ENCODE assay signal across 19 cellular contexts in genomic region chr5:150206076-150206779, GRCh38. TPM values are rescaled to one million over a fixed set of nuclear protein-coding genes. Genes with fewer than 3 reads are reported as not detected.
DNase-seq lines count a peak whose midpoint lies in the region; ATAC-seq, FAIRE-seq and TF ChIP-seq lines count a peak whose summit lies in the region.
"Had no signal": no experiment of that assay in that cellular context is flagged by ENCODE, and none has a peak within 500 bp of the region (broad histone marks: within the 10 kb centered on the region; RNA-seq: fewer than 3 reads in every experiment).

No MANE protein-coding gene starts in this region.

- no peak overlapping the region for H3K23ac ChIP-seq in H1 (ENCODE audit: insufficient read length)

- 92% methylated on average over 6 of the region's 6 CpGs; no CpG with 5 or more reads in 1 of the 2 experiments for WGBS in H1 (ENCODE audit: extremely low coverage in 1 of 2, insufficient coverage in 1 of 2, insufficient read length in 1 of 2, insufficient replicate concordance in 2 of 2, low coverage in 1 of 2, low lambda C conversion rate in 2 of 2, missing lambda C conversion rate in 1 of 2), 2 experiments

- intact Hi-C loops in natural killer cell (cut with micrococcal nuclease), result no loop called here
- intact Hi-C loops in CD14-positive monocyte (cut with micrococcal nuclease), result no loop called here

- no peak overlapping the region; the same call in 1 of the 2 replicates for H2BK5ac ChIP-seq in H1 (ENCODE audit: low read depth, low read length)

- 0 out of 2 replicates have a peak overlapping the region, but pooled peaks have one; percentile 43 for H2BK12ac ChIP-seq in H1 (ENCODE audit: low read depth, low read length)

- H3K79me2 ChIP-seq in DND-41 (ENCODE audit: insufficient read depth, low read length), result no peaks in the 10 kb centered on the region
- H3K79me2 ChIP-seq in H1 (ENCODE audit: control insufficient read depth in 1 of 2, insufficient read depth in 2 of 2, low read length in 2 of 2), result no peaks in the 10 kb centered on the region

- H3K4ac ChIP-seq in H1 (replicated peaks; ENCODE audit: insufficient read length, low read depth, low read length), result no peak overlapping the region

- H2BK15ac ChIP-seq in H1 (ENCODE audit: low read length), result no peak overlapping the region

- H3K4me1 Mint-ChIP-seq in HFFc6 (ENCODE audit: low read depth), result peaks cover 24% of the 10 kb centered on the region
- H3K4me1 Mint-ChIP-seq in natural killer cell, result peaks cover 23 to 25% of the 10 kb centered on the region in 2 donors
- peaks cover 14% of the 10 kb centered on the region for H3K4me1 Mint-ChIP-seq in CD14-positive monocyte

- H3K36me3 ChIP-seq in DND-41 (ENCODE audit: insufficient read depth, low read length), result no peaks in the 10 kb centered on the region
- no peaks in the 10 kb centered on the region for H3K36me3 ChIP-seq in H1 (ENCODE audit: control insufficient read depth in 2 of 4, insufficient read depth in 4 of 4, low read length in 3 of 4)

- no peak overlapping the region for H3K56ac ChIP-seq in H1 (replicated peaks; ENCODE audit: insufficient read length, low read depth, low read length)

- H3K18ac ChIP-seq in H1 (ENCODE audit: extremely low read depth, low read length), result peak overlapping the region; percentile 4; the same call in 1 of the 2 replicates

- no peaks in the 10 kb centered on the region for H3K9me3 Mint-ChIP-seq in HFFc6
- no peaks in the 10 kb centered on the region for H3K9me3 Mint-ChIP-seq in natural killer cell
- H3K9me3 Mint-ChIP-seq in CD14-positive monocyte, result peaks cover 0 to 3% (median 0%) of the 10 kb centered on the region in 7 donors

- TF ChIP-seq RAD21 in H1 (IDR thresholded peaks at IDR 0.05 in 1 of 2, conservative IDR thresholded peaks at IDR 0.05 in 1 of 2; ENCODE audit: low read depth in 2 of 2, low read length in 2 of 2), result no peak

- H3K9ac ChIP-seq in DND-41 (ENCODE audit: low read depth, low read length) (no peak overlapping the region), H1 (replicated peaks in 1 of 4; ENCODE audit: extremely low read depth in 1 of 4, low read depth in 3 of 4, low read length in 3 of 4) (no peak overlapping the region; a peak in 1 of 7 replicates)
- H3K9ac ChIP-seq: KMS-11, SK-N-SH had no signal

- no peak overlapping the region for H2AFZ ChIP-seq in DND-41 (ENCODE audit: low read depth, low read length)
- no peak overlapping the region for H2AFZ ChIP-seq in H1 (ENCODE audit: low read length)

- H3K27ac Mint-ChIP-seq in HFFc6, result no peak overlapping the region
- no peak overlapping the region for H3K27ac Mint-ChIP-seq in natural killer cell
- peak overlapping the region in 1 of 7 donors; percentile 13 for H3K27ac Mint-ChIP-seq in CD14-positive monocyte

- H3K79me1 ChIP-seq in H1 (ENCODE audit: low read depth, low read length), result no peaks in the 10 kb centered on the region

- no peak overlapping the region for H3K4me3 Mint-ChIP-seq in HFFc6
- no peak overlapping the region for H3K4me3 Mint-ChIP-seq in natural killer cell
- no peak overlapping the region for H3K4me3 Mint-ChIP-seq in CD14-positive monocyte

- no peak overlapping the region for H2BK120ac ChIP-seq in H1 (replicated peaks; ENCODE audit: low read depth, low read length)

- peak; percentile 87 for ATAC-seq in DND-41 (ENCODE audit: insufficient read depth, low read depth)
- no peak for ATAC-seq in natural killer cell

- no peak overlapping the region for H2BK20ac ChIP-seq in H1 (ENCODE audit: low read length)

- 0 out of 2 replicates have a peak overlapping the region, but pooled peaks have one; percentile 28 for H2AK5ac ChIP-seq in H1 (ENCODE audit: low read depth, low read length)

- H3K4me2 ChIP-seq in DND-41 (ENCODE audit: insufficient read depth, low read length) (no peak overlapping the region), H1 (ENCODE audit: insufficient read depth in 1 of 2, low read depth in 2 of 2, low read length in 2 of 2) (no peak overlapping the region)
- H3K4me2 ChIP-seq: KMS-11, SK-N-SH had no signal

- DNase-seq in DND-41, result peak; percentile 56
- DNase-seq in HFFc6, result peak; percentile 15
- DNase-seq in NB4 (ENCODE audit: low read depth), result peak; percentile 79
- no peak for DNase-seq in H1 (ENCODE audit: low read depth in 1 of 2, low spot score in 2 of 2)
- no peak for DNase-seq in GM10248 (ENCODE audit: extremely low spot score)
- no peak for DNase-seq in natural killer cell
- no peak for DNase-seq in CD14-positive monocyte (ENCODE audit: low spot score)
- DNase-seq: EL, NCI-H1048, NCI-H146, NCI-H2107, NCI-H748 treated with DMSO at 0.1 percent for 48 hours, SK-N-SH had no signal

- no peak for TF ChIP-seq EP300 in H1 (IDR thresholded peaks at IDR 0.05; ENCODE audit: borderline replicate concordance in 1 of 2, low read depth in 2 of 2, low read length in 2 of 2)

- H4K5ac ChIP-seq in H1 (ENCODE audit: insufficient read length, low read depth, low read length), result no peak overlapping the region

- no peaks in the 10 kb centered on the region for H3K23me2 ChIP-seq in H1 (ENCODE audit: low read depth, low read length)

- POLR2A ChIA-PET in H1 (lab: Charles Lee; ENCODE audit: partially characterized antibody) (interaction anchor here (1.1 to 1.9 kb wide), 3 partner anchors 14 to 30 kb away, joined by 3 to 5 read pairs (median 4); no protein-coding TSS in a partner anchor), GM10248 (lab: Yijun Ruan, JAX) (no interaction called here)

- CTCF ChIA-PET in H1 (lab: Charles Lee; ENCODE audit: partially characterized antibody), result interaction anchor here (0.6 to 23.7 kb wide), 15 partner anchors 8 to 1323 kb away, joined by 3 to 406 read pairs (median 4); partner anchors contain the start of genes CDX1, PDGFRB and SLC6A7
- CTCF ChIA-PET in GM10248 (lab: Yijun Ruan, JAX), result interaction anchor here (0.7 to 6.4 kb wide), 4 partner anchors 12 to 77 kb away, joined by 3 to 49 read pairs (median 4); no protein-coding TSS in a partner anchor

- peak overlapping the region; percentile 54; the same call in 1 of the 2 replicates for H4K8ac ChIP-seq in H1 (ENCODE audit: extremely low read depth, insufficient read depth, low read length)

- H3K4me1 ChIP-seq in DND-41 (ENCODE audit: insufficient read depth, low read length), result no peaks in the 10 kb centered on the region
- H3K4me1 ChIP-seq in H1 (replicated peaks in 1 of 4; ENCODE audit: control insufficient read depth in 3 of 4, insufficient read depth in 4 of 4, low read length in 3 of 4), result peaks cover 6 to 33% (median 19%) of the 10 kb centered on the region in 4 experiments

- H4K20me1 ChIP-seq in DND-41 (ENCODE audit: insufficient read depth, low read length) (no peaks in the 10 kb centered on the region; the same call in 1 of the 2 replicates), H1 (replicated peaks in 1 of 2; ENCODE audit: control insufficient read depth in 1 of 2, insufficient read depth in 2 of 2, low read length in 2 of 2) (no peaks in the 10 kb centered on the region)

- H3K27me3 ChIP-seq in DND-41 (ENCODE audit: insufficient read depth, low read length, poor library complexity) (no peaks in the 10 kb centered on the region), H1 (replicated peaks in 1 of 4; ENCODE audit: control insufficient read depth in 3 of 4, extremely low read depth in 1 of 4, insufficient read depth in 3 of 4, low read length in 3 of 4) (peaks cover 0 to 3% (median 0%) of the 10 kb centered on the region in 4 experiments; a peak in 2 of 7 replicates)

- H3K36me3 Mint-ChIP-seq in HFFc6 (ENCODE audit: low read depth) (no peaks in the 10 kb centered on the region), natural killer cell (no peaks in the 10 kb centered on the region), CD14-positive monocyte (no peaks in the 10 kb centered on the region)

- H3K14ac ChIP-seq in H1 (ENCODE audit: insufficient read length), result no peak overlapping the region

- no peak for TF ChIP-seq CTCF in DND-41 (IDR thresholded peaks at IDR 0.05; ENCODE audit: borderline replicate concordance, extremely low read depth, low read length, poor library complexity, severe bottlenecking)
- no peak for TF ChIP-seq CTCF in HFFc6 (IDR thresholded peaks at IDR 0.05)
- no peak for TF ChIP-seq CTCF in NB4 (IDR thresholded peaks at IDR 0.05; ENCODE audit: low read depth, low read length)
- TF ChIP-seq CTCF in H1 (IDR thresholded peaks at IDR 0.05; ENCODE audit: control extremely low read depth in 1 of 3, insufficient read depth in 1 of 3, low read depth in 1 of 3, low read length in 3 of 3), result peak in 1 of 3 experiments; percentile 1; a peak in 2 of 4 replicates
- TF ChIP-seq CTCF in GM10248 (IDR thresholded peaks at IDR 0.05; ENCODE audit: control extremely low read depth, extremely low read depth, low read depth, missing control alignments), result no peak
- TF ChIP-seq CTCF in natural killer cell (IDR thresholded peaks at IDR 0.05), result no peak
- no peak for TF ChIP-seq CTCF in CD14-positive monocyte (IDR thresholded peaks at IDR 0.05)

- H4K91ac ChIP-seq in H1 (replicated peaks; ENCODE audit: insufficient read length, low read length), result no peak overlapping the region

- FAIRE-seq in H1 (lab: Jason Lieb, UNC), result no peak
- FAIRE-seq: GM18507, HTR-8/SVneo had no signal

- no peak overlapping the region for H3K27ac ChIP-seq in DND-41 (ENCODE audit: low read length)
- no peak overlapping the region for H3K27ac ChIP-seq in H1 (ENCODE audit: low read depth, low read length)
- H3K27ac ChIP-seq: KMS-11 had no signal

- H3K27me3 Mint-ChIP-seq in HFFc6 (ENCODE audit: insufficient read depth) (no peaks in the 10 kb centered on the region; the same call in none of the 2 replicates), natural killer cell (ENCODE audit: low read depth in 2 of 2) (peaks cover 23 to 25% of the 10 kb centered on the region in 2 donors), CD14-positive monocyte (ENCODE audit: low read depth in 3 of 3) (peaks cover 27 to 29% (median 28%) of the 10 kb centered on the region in 3 donors)

- H3K4me3 ChIP-seq in DND-41 (ENCODE audit: low read depth in 1 of 2, low read length in 2 of 2) (no peak overlapping the region), NB4 (ENCODE audit: low read depth, low read length) (no peak overlapping the region), H1 (ENCODE audit: extremely low read depth in 1 of 4, insufficient read depth in 2 of 4, low read depth in 3 of 4, low read length in 4 of 4) (no peak overlapping the region)

- H3K9me3 ChIP-seq in DND-41 (ENCODE audit: insufficient read depth, low read length, severe bottlenecking), result no peaks in the 10 kb centered on the region
- no peaks in the 10 kb centered on the region for H3K9me3 ChIP-seq in H1 (ENCODE audit: insufficient read depth in 2 of 2, low read depth in 1 of 2, low read length in 1 of 2)
- H3K9me3 ChIP-seq: SK-N-SH had no signal

- TF ChIP-seq POLR2A in NB4 (IDR thresholded peaks at IDR 0.05; ENCODE audit: extremely low read depth, insufficient read length) (no peak), H1 (IDR thresholded peaks at IDR 0.05; ENCODE audit: control extremely low read depth in 1 of 2, low read depth in 2 of 2, low read length in 2 of 2) (no peak)

RNA-seq across cellular contexts. Expression of gene SLC6A7, which starts 16.4 kb away (rescaled TPM):
- not detected for total RNA-seq in HFFc6 (2021; fragmentation: NEBNext Ultra II Directional; extraction: Animal tissue kit (Norgen Biotek cat#: 25700))
- total RNA-seq in H1 (2021; fragmentation: NEBNext Ultra II Directional; extraction: Animal tissue kit (Norgen Biotek cat#: 25700)), result 0.07 TPM in 1 of 2 replicates, not detected in the other
- polyA plus RNA-seq in H1 (2011; rRNA removed), result 0.02 and 0.12 TPM in 2 replicates
- 0.04 TPM for polyA plus RNA-seq in H1 (2011; cell fraction: cytosol; rRNA removed)
- polyA plus RNA-seq in H1 (2011; cell fraction: nucleus; rRNA removed), result 0.58 TPM
- polyA plus RNA-seq in H1 (2012, experiment 1 of 2), result 0.09 to 0.13 TPM (median 0.11 TPM) in 3 of 4 replicates, not detected in the other
- polyA plus RNA-seq in H1 (2012, experiment 2 of 2), result not detected
- polyA plus RNA-seq in H1 (2013, experiment 1 of 2), result 0.06 TPM
- polyA plus RNA-seq in H1 (2013, experiment 2 of 2), result 0.06 TPM
- polyA minus RNA-seq in H1 (2011; rRNA and poly(A)+ RNA removed), result 0.41 TPM in 1 of 2 replicates, not detected in the other
- not detected for polyA minus RNA-seq in H1 (2011; cell fraction: cytosol; rRNA and poly(A)+ RNA removed)
- polyA minus RNA-seq in H1 (2011; cell fraction: nucleus; rRNA and poly(A)+ RNA removed), result not detected
- not detected for total RNA-seq in natural killer cell
- not detected for polyA plus RNA-seq in CD14-positive monocyte
- total RNA-seq: T-helper 1 cell treated with Interleukin-12 subunit alpha and Interleukin-12 subunit beta and Interleukin-4 antibody, amounts not matched to agents 30 ng/mL and 1 ng/mL, for 36 hours had no signal
- polyA plus RNA-seq: AG04450, BJ, SK-N-SH had no signal

RNA-seq across cellular contexts. Expression of gene CDX1, which starts 39.6 kb away (rescaled TPM):
- total RNA-seq in HFFc6 (2021; fragmentation: NEBNext Ultra II Directional; extraction: Animal tissue kit (Norgen Biotek cat#: 25700)), result under 1 TPM in 1 of 6 experiments, not detected in 5; 0.11 TPM
- not detected in 2 replicates for total RNA-seq in H1 (2021; fragmentation: NEBNext Ultra II Directional; extraction: Animal tissue kit (Norgen Biotek cat#: 25700))
- polyA plus RNA-seq in H1 (2011; rRNA removed) (0.06 TPM in 1 of 2 replicates, not detected in the other), CD14-positive monocyte (not detected)
- not detected for polyA plus RNA-seq in H1 (2011; cell fraction: cytosol; rRNA removed)
- not detected for polyA plus RNA-seq in H1 (2011; cell fraction: nucleus; rRNA removed)
- polyA plus RNA-seq in H1 (2012, experiment 1 of 2), result not detected in 4 replicates
- 0.13 TPM for polyA plus RNA-seq in H1 (2012, experiment 2 of 2)
- polyA plus RNA-seq in H1 (2013, experiment 1 of 2), result 0.06 TPM
- polyA plus RNA-seq in H1 (2013, experiment 2 of 2), result 0.04 TPM
- not detected in 2 replicates for polyA minus RNA-seq in H1 (2011; rRNA and poly(A)+ RNA removed)
- not detected for polyA minus RNA-seq in H1 (2011; cell fraction: cytosol; rRNA and poly(A)+ RNA removed)
- polyA minus RNA-seq in H1 (2011; cell fraction: nucleus; rRNA and poly(A)+ RNA removed), result not detected
- total RNA-seq in natural killer cell, result not detected
- total RNA-seq: T-helper 1 cell treated with Interleukin-12 subunit alpha and Interleukin-12 subunit beta and Interleukin-4 antibody, amounts not matched to agents 30 ng/mL and 1 ng/mL, for 36 hours had no signal

RNA-seq across cellular contexts. Expression of gene PDGFRB, which starts 50.6 kb away (rescaled TPM):
- 100 to 1,000 TPM; 137 to 208 (median 180) TPM for total RNA-seq in HFFc6 (2021; fragmentation: NEBNext Ultra II Directional; extraction: Animal tissue kit (Norgen Biotek cat#: 25700))
- 13.7 and 15.9 TPM in 2 replicates for total RNA-seq in H1 (2021; fragmentation: NEBNext Ultra II Directional; extraction: Animal tissue kit (Norgen Biotek cat#: 25700))
- polyA plus RNA-seq in H1 (2011; rRNA removed) (4.2 and 5.9 TPM in 2 replicates), CD14-positive monocyte (under 1 TPM; 0.04 to 0.20 TPM)
- 3.6 TPM for polyA plus RNA-seq in H1 (2011; cell fraction: cytosol; rRNA removed)
- polyA plus RNA-seq in H1 (2011; cell fraction: nucleus; rRNA removed), result 12.1 TPM
- 4.0 to 5.6 TPM (median 5.0 TPM) in 4 replicates for polyA plus RNA-seq in H1 (2012, experiment 1 of 2)
- polyA plus RNA-seq in H1 (2012, experiment 2 of 2), result 3.9 TPM
- 14.2 TPM for polyA plus RNA-seq in H1 (2013, experiment 1 of 2)
- polyA plus RNA-seq in H1 (2013, experiment 2 of 2), result 15.0 TPM
- polyA minus RNA-seq in H1 (2011; rRNA and poly(A)+ RNA removed), result 15.1 and 15.7 TPM in 2 replicates
- 6.9 TPM for polyA minus RNA-seq in H1 (2011; cell fraction: cytosol; rRNA and poly(A)+ RNA removed)
- polyA minus RNA-seq in H1 (2011; cell fraction: nucleus; rRNA and poly(A)+ RNA removed), result 21.7 TPM
- 10 to 100 TPM; 44.8 to 93.1 (median 61.6) TPM for total RNA-seq in natural killer cell

Comparison
In these comparisons a context has a peak if more than half of its experiments do, and no peak if none do; other contexts are left out.
1. DNase-seq: peak in DND-41 (single experiment), HFFc6 (single experiment) and NB4 (single experiment); none in H1 (0 of 2), GM10248 (single experiment), natural killer cell (single experiment) and CD14-positive monocyte (single experiment).